In the genomic region with DNA sequence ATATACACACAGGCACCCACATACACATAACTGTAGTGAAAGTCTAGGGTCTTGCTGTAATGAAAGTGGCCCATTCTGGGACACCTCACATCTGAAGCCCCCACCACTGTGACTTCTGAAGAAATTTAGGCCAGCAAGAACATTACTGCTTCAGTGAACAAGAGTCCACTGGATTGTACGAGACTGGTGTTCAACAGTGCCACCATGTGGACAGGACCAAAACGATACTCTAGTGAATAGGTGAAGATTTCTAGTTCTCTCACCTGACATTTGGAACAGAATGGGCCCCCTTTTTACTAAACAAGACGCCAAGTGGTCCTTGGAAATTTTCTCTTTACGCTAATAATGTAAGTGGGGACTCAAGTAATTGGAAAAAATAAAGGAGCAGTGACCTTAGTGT, we compare ENCODE assay signal across 11 cellular contexts.
DNase-seq lines count a peak whose midpoint lies in the region; ATAC-seq, FAIRE-seq and TF ChIP-seq lines count a peak whose summit lies in the region.
"Had no signal": no experiment of that assay in that cellular context is flagged by ENCODE, and none has a peak within 500 bp of the region (broad histone marks: within the 10 kb centered on the region; RNA-seq: fewer than 3 reads in every experiment).

No MANE protein-coding gene starts in this region.

- H3K9me3 ChIP-seq in lower lobe of right lung: peaks cover 18% of the 10 kb centered on the region

- H3K27ac Mint-ChIP-seq in activated naive CD8-positive, alpha-beta T cell treated with anti-CD3 and anti-CD28 coated beads for 36 hours: no peak overlapping the region
- H3K27ac Mint-ChIP-seq: B cell, IgD-negative memory B cell had no signal

- FAIRE-seq in GM19239 (lab: Jason Lieb, UNC): no peak

- TF ChIP-seq CTCF in lower lobe of right lung (IDR thresholded peaks at IDR 0.05): peak; percentile 13

- no peaks in the 10 kb centered on the region for H3K4me1 ChIP-seq in lower lobe of right lung

- H3K27me3 Mint-ChIP-seq in activated naive CD8-positive, alpha-beta T cell treated with anti-CD3 and anti-CD28 coated beads for 36 hours: no peaks in the 10 kb centered on the region
- H3K27me3 Mint-ChIP-seq: B cell, IgD-negative memory B cell had no signal

- no peaks in the 10 kb centered on the region for H3K4me1 Mint-ChIP-seq in activated naive CD8-positive, alpha-beta T cell treated with anti-CD3 and anti-CD28 coated beads for 36 hours
- H3K4me1 Mint-ChIP-seq: B cell, IgD-negative memory B cell had no signal

- peaks cover 17% of the 10 kb centered on the region for H3K9me3 Mint-ChIP-seq in activated naive CD8-positive, alpha-beta T cell treated with anti-CD3 and anti-CD28 coated beads for 36 hours

- no peaks in the 10 kb centered on the region for H3K36me3 Mint-ChIP-seq in activated naive CD8-positive, alpha-beta T cell treated with anti-CD3 and anti-CD28 coated beads for 36 hours
- H3K36me3 Mint-ChIP-seq: IgD-negative memory B cell had no signal

- H3K27me3 ChIP-seq in lower lobe of right lung (ENCODE audit: low read depth): no peaks in the 10 kb centered on the region

- no peak overlapping the region for H3K27ac ChIP-seq in lower lobe of right lung
- H3K27ac ChIP-seq: epithelial cell of prostate had no signal

- H3K36me3 ChIP-seq in lower lobe of right lung: no peaks in the 10 kb centered on the region

- H3K4me3 Mint-ChIP-seq in activated naive CD8-positive, alpha-beta T cell treated with anti-CD3 and anti-CD28 coated beads for 36 hours: no peak overlapping the region
- H3K4me3 Mint-ChIP-seq: B cell, IgD-negative memory B cell had no signal

- ATAC-seq in lower lobe of right lung (no peak), GM18502 (IDR thresholded peaks at IDR 0.05; ENCODE audit: poor library complexity, unreplicated experiment) (no peak)

- DNase-seq in NCI-H748 (lab: John Stamatoyannopoulos, UW; ENCODE audit: unreplicated experiment): peak; percentile 43
- DNase-seq in NCI-H748 treated with DMSO at 0.1 percent for 48 hours (lab: John Stamatoyannopoulos, UW): no peak
- DNase-seq in HK-2 (ENCODE audit: unreplicated experiment): peak; percentile 25
- DNase-seq in activated naive CD8-positive, alpha-beta T cell treated with anti-CD3 and anti-CD28 coated beads for 36 hours: peak; percentile 7
- no peak for DNase-seq in lower lobe of right lung
- DNase-seq in putamen (ENCODE audit: low spot score): no peak
- DNase-seq in GM19239 (ENCODE audit: insufficient read length, low spot score): no peak

- intact Hi-C loops in lower lobe of right lung (cut with DNase I): no loop called here

- H3K4me3 ChIP-seq in lower lobe of right lung: no peak overlapping the region

Comparison
In these comparisons a context has a peak if more than half of its experiments do, and no peak if none do; other contexts are left out.
1. DNase-seq: peak in NCI-H748 (single experiment), HK-2 (single experiment) and activated naive CD8-positive, alpha-beta T cell treated with anti-CD3 and anti-CD28 coated beads for 36 hours (single experiment); none in NCI-H748 treated with DMSO at 0.1 percent for 48 hours (single experiment), lower lobe of right lung (single experiment), putamen (single experiment) and GM19239 (single experiment).